ENCODE assay signal across 20 cellular contexts in genomic region chr18:26419746-26420145, GRCh38.
DNase-seq lines count a peak whose midpoint lies in the region; ATAC-seq, FAIRE-seq and TF ChIP-seq lines count a peak whose summit lies in the region.
"Had no signal": no experiment of that assay in that cellular context is flagged by ENCODE, and none has a peak within 500 bp of the region (broad histone marks: within the 10 kb centered on the region; RNA-seq: fewer than 3 reads in every experiment).

No MANE protein-coding gene starts in this region.

- in situ Hi-C loops in GM23248 (cut with MboI) = no loop called here

- H3K27me3 ChIP-seq in GM23248 (replicated peaks; ENCODE audit: insufficient read depth) (no peaks in the 10 kb centered on the region), astrocyte (ENCODE audit: insufficient read depth, low read length) (no peaks in the 10 kb centered on the region), ovary (no peaks in the 10 kb centered on the region)
- H3K27me3 ChIP-seq: BLaER1 treated with 17β-estradiol and CSF1 and Interleukin-3, amounts not matched to agents 10 nM and 100 nM; MG63 had no signal

- H3K27ac ChIP-seq in GM23248 = no peak overlapping the region
- H3K27ac ChIP-seq in astrocyte (ENCODE audit: low read depth, low read length) = no peak overlapping the region
- H3K27ac ChIP-seq in ovary = no peak overlapping the region
- H3K27ac ChIP-seq: BLaER1 treated with 17β-estradiol and CSF1 and Interleukin-3, amounts not matched to agents 10 nM and 100 nM; PC-9 had no signal

- no peak for TF ChIP-seq POLR2A in ovary (IDR thresholded peaks at IDR 0.05)

- H3K4me2 ChIP-seq in GM23248 (ENCODE audit: unreplicated experiment) = no peak overlapping the region
- no peak overlapping the region for H3K4me2 ChIP-seq in astrocyte (ENCODE audit: low read length)
- H3K4me2 ChIP-seq: BLaER1 treated with 17β-estradiol and CSF1 and Interleukin-3, amounts not matched to agents 10 nM and 100 nM; PC-9 had no signal

- H3K4me3 ChIP-seq in AG10803 (ENCODE audit: low read length) (no peak overlapping the region), GM23248 (no peak overlapping the region), astrocyte (ENCODE audit: insufficient read depth, low read depth, low read length) (no peak overlapping the region), ovary (no peak overlapping the region)
- H3K4me3 ChIP-seq: BLaER1 treated with 17β-estradiol and CSF1 and Interleukin-3, amounts not matched to agents 10 nM and 100 nM; MG63; PC-9 had no signal

- H3K27me3 Mint-ChIP-seq in astrocyte (ENCODE audit: low read depth, unreplicated experiment) = peaks cover 12% of the 10 kb centered on the region
- H3K27me3 Mint-ChIP-seq: IgD-negative memory B cell had no signal

- TF ChIP-seq EP300 in ovary (IDR thresholded peaks at IDR 0.05) = no peak

- no peaks in the 10 kb centered on the region for H3K9me3 Mint-ChIP-seq in astrocyte (ENCODE audit: unreplicated experiment)
- H3K9me3 Mint-ChIP-seq: CD8-positive, alpha-beta memory T cell; H9; IgD-negative memory B cell had no signal

- FAIRE-seq in astrocyte (lab: Jason Lieb, UNC) = no peak
- FAIRE-seq: A204.1 had no signal

- H3K9ac ChIP-seq in GM23248 = no peak overlapping the region
- no peak overlapping the region for H3K9ac ChIP-seq in astrocyte (ENCODE audit: low read length)
- H3K9ac ChIP-seq: BLaER1 treated with 17β-estradiol and CSF1 and Interleukin-3, amounts not matched to agents 10 nM and 100 nM had no signal

- H3K4me1 Mint-ChIP-seq in astrocyte (ENCODE audit: low read depth, unreplicated experiment) = no peaks in the 10 kb centered on the region
- H3K4me1 Mint-ChIP-seq: H9 had no signal

- H3K79me2 ChIP-seq in GM23248 (ENCODE audit: insufficient read depth) (no peaks in the 10 kb centered on the region), astrocyte (ENCODE audit: insufficient read depth, low read length) (no peaks in the 10 kb centered on the region)

- H3K9me2 ChIP-seq in GM23248 (ENCODE audit: insufficient read depth) = no peaks in the 10 kb centered on the region

- H3K36me3 Mint-ChIP-seq in astrocyte (ENCODE audit: low read depth, unreplicated experiment) = no peaks in the 10 kb centered on the region
- H3K36me3 Mint-ChIP-seq: CD8-positive, alpha-beta memory T cell had no signal

- DNase-seq in AG10803 (ENCODE audit: low read depth) (peak; percentile 11), GM23248 (peak; percentile 33), astrocyte (ENCODE audit: low read depth) (no peak), mesenteric fat pad (ENCODE audit: low spot score) (peak; percentile 82), CD1c-positive myeloid dendritic cell (ENCODE audit: extremely low spot score) (no peak), ovary (no peak)
- DNase-seq: CD8-positive, alpha-beta memory T cell; H9; Karpas-422; MG63; NCI-H1048; NCI-H1436; NCI-H1930; NCI-H226; PC-9 had no signal

- H2AFZ ChIP-seq in GM23248 (no peak overlapping the region), astrocyte (ENCODE audit: low read depth, low read length) (peak overlapping the region; percentile 25)
- H2AFZ ChIP-seq: PC-9 had no signal

- H3K36me3 ChIP-seq in GM23248 (ENCODE audit: low read depth) = no peaks in the 10 kb centered on the region
- no peaks in the 10 kb centered on the region for H3K36me3 ChIP-seq in astrocyte (ENCODE audit: insufficient read depth, low read length)
- no peaks in the 10 kb centered on the region for H3K36me3 ChIP-seq in ovary
- H3K36me3 ChIP-seq: BLaER1 treated with 17β-estradiol and CSF1 and Interleukin-3, amounts not matched to agents 10 nM and 100 nM; MG63 had no signal

- H3K4me1 ChIP-seq in GM23248 (ENCODE audit: insufficient read depth) (peaks cover 1% of the 10 kb centered on the region), astrocyte (ENCODE audit: insufficient read depth, low read length) (no peaks in the 10 kb centered on the region), ovary (ENCODE audit: insufficient read depth) (no peaks in the 10 kb centered on the region)
- H3K4me1 ChIP-seq: BLaER1 treated with 17β-estradiol and CSF1 and Interleukin-3, amounts not matched to agents 10 nM and 100 nM had no signal

- ATAC-seq in HG03378 (IDR thresholded peaks at IDR 0.05; ENCODE audit: unreplicated experiment) = no peak
- ATAC-seq in GM18519 (IDR thresholded peaks at IDR 0.05; ENCODE audit: low FRiP score, unreplicated experiment) = no peak

- TF ChIP-seq CTCF in AG10803 (conservative IDR thresholded peaks at IDR 0.05; ENCODE audit: low read length) (no peak), astrocyte (IDR thresholded peaks at IDR 0.05; ENCODE audit: insufficient read depth, low read depth, low read length) (no peak), ovary (IDR thresholded peaks at IDR 0.05) (no peak)

- H4K20me1 ChIP-seq in GM23248 (ENCODE audit: insufficient read depth) (no peaks in the 10 kb centered on the region), astrocyte (ENCODE audit: insufficient read depth, low read length) (no peaks in the 10 kb centered on the region)
- H4K20me1 ChIP-seq: BLaER1 treated with 17β-estradiol and CSF1 and Interleukin-3, amounts not matched to agents 10 nM and 100 nM had no signal

- WGBS in GM23248 (ENCODE audit: low coverage in 1 of 2, low lambda C conversion rate in 2 of 2, missing lambda C conversion rate in 2 of 2), 2 experiments = 57 to 61% methylated on average over 9 of the region's 9 CpGs
- 69 to 74% (median 71%) methylated on average over 9 of the region's 9 CpGs for WGBS in ovary, 3 donors

- H3K9me3 ChIP-seq in GM23248 (ENCODE audit: low read depth) (no peaks in the 10 kb centered on the region), astrocyte (ENCODE audit: insufficient read depth, low read depth, low read length) (no peaks in the 10 kb centered on the region), ovary (no peaks in the 10 kb centered on the region)
- H3K9me3 ChIP-seq: BLaER1 treated with 17β-estradiol and CSF1 and Interleukin-3, amounts not matched to agents 10 nM and 100 nM; MG63 had no signal

- intact Hi-C loops in ovary (cut with DNase I) = no loop called here

- H3F3A ChIP-seq in GM23248 (ENCODE audit: insufficient read depth) = no peaks in the 10 kb centered on the region

- no peak overlapping the region for H3K27ac Mint-ChIP-seq in astrocyte (ENCODE audit: unreplicated experiment)
- H3K27ac Mint-ChIP-seq: IgD-negative memory B cell had no signal

- H3K4me3 Mint-ChIP-seq in astrocyte (ENCODE audit: unreplicated experiment) = no peak overlapping the region
- H3K4me3 Mint-ChIP-seq: CD8-positive, alpha-beta memory T cell; H9 had no signal

Comparison
In these comparisons a context has a peak if more than half of its experiments do, and no peak if none do; other contexts are left out.
1. DNase-seq: peak in AG10803 (single experiment), GM23248 (single experiment) and mesenteric fat pad (single experiment); none in astrocyte (single experiment), CD1c-positive myeloid dendritic cell (single experiment) and ovary (0 of 5).